1 cellular context compared by ENCODE assay signal in genomic region chr20:45925821-45926506, GRCh38.
TF ChIP-seq lines count a peak whose summit lies in the region.

No MANE protein-coding gene starts in this region.

TF ChIP-seq in HepG2, 621 proteins besides CTCF, POLR2A, EP300 and RAD21 (continued from another document and continues in another):
- TF ChIP-seq ZHX2 (IDR thresholded peaks at IDR 0.05; ENCODE audit: low read depth) (0 out of 2 replicates have a peak, but pooled peaks have one; percentile 46), ZHX2 (CRISPR knock-in tag; IDR thresholded peaks at IDR 0.05; ENCODE audit: borderline replicate concordance) (no peak), MEIS1 (CRISPR knock-in tag; IDR thresholded peaks at IDR 0.05; ENCODE audit: borderline replicate concordance) (no peak), ATF1 (CRISPR knock-in tag; IDR thresholded peaks at IDR 0.05) (no peak), PATZ1 (CRISPR knock-in tag; IDR thresholded peaks at IDR 0.05) (peak; percentile 28; the same call in 1 of the 2 replicates), ZFP90 (CRISPR knock-in tag; IDR thresholded peaks at IDR 0.05; ENCODE audit: borderline replicate concordance) (0 out of 2 replicates have a peak, but pooled peaks have one; percentile 35), ZBTB21 (CRISPR knock-in tag; IDR thresholded peaks at IDR 0.05) (no peak), NFIB (CRISPR knock-in tag; IDR thresholded peaks at IDR 0.05; ENCODE audit: borderline replicate concordance) (no peak), TCF12 (IDR thresholded peaks at IDR 0.05) (no peak), TCF12 (CRISPR knock-in tag; IDR thresholded peaks at IDR 0.05) (no peak), MED8 (CRISPR knock-in tag; IDR thresholded peaks at IDR 0.05; ENCODE audit: insufficient replicate concordance) (no peak), ZNF724P (CRISPR knock-in tag; IDR thresholded peaks at IDR 0.05; ENCODE audit: borderline replicate concordance) (peak; percentile 14; the same call in 1 of the 2 replicates), ZNF142 (CRISPR knock-in tag; IDR thresholded peaks at IDR 0.05) (no peak; the same call in 1 of the 2 replicates), TOPORS (CRISPR knock-in tag; IDR thresholded peaks at IDR 0.05) (no peak), THAP9 (CRISPR knock-in tag; IDR thresholded peaks at IDR 0.05; ENCODE audit: borderline replicate concordance) (no peak), ELF1 (CRISPR knock-in tag; IDR thresholded peaks at IDR 0.05) (no peak), CAMTA2 (CRISPR knock-in tag; IDR thresholded peaks at IDR 0.05; ENCODE audit: borderline replicate concordance) (no peak), NR3C1 (CRISPR knock-in tag; IDR thresholded peaks at IDR 0.05) (no peak), HMG20B (CRISPR knock-in tag; conservative IDR thresholded peaks at IDR 0.05) (no peak), CREB3 (CRISPR knock-in tag; IDR thresholded peaks at IDR 0.05) (no peak), RFXAP (CRISPR knock-in tag; IDR thresholded peaks at IDR 0.05; ENCODE audit: borderline replicate concordance) (peak; percentile 33; the same call in 1 of the 2 replicates), MIER2 (CRISPR knock-in tag; IDR thresholded peaks at IDR 0.05) (no peak), DMAP1 (CRISPR knock-in tag; IDR thresholded peaks at IDR 0.05) (no peak), ZBTB8A (CRISPR knock-in tag; IDR thresholded peaks at IDR 0.05; ENCODE audit: borderline replicate concordance, low read depth) (no peak), MYNN (CRISPR knock-in tag; IDR thresholded peaks at IDR 0.05; ENCODE audit: low read depth) (no peak), ONECUT2 (CRISPR knock-in tag; IDR thresholded peaks at IDR 0.05) (no peak), ARHGAP35 (CRISPR knock-in tag; IDR thresholded peaks at IDR 0.05; ENCODE audit: borderline replicate concordance) (no peak), TIGD3 (CRISPR knock-in tag; IDR thresholded peaks at IDR 0.05; ENCODE audit: borderline replicate concordance) (0 out of 2 replicates have a peak, but pooled peaks have one; percentile 55), ZNF280D (CRISPR knock-in tag; IDR thresholded peaks at IDR 0.05) (no peak)
